ENCODE assay signal across 5 cellular contexts in the genomic region with DNA sequence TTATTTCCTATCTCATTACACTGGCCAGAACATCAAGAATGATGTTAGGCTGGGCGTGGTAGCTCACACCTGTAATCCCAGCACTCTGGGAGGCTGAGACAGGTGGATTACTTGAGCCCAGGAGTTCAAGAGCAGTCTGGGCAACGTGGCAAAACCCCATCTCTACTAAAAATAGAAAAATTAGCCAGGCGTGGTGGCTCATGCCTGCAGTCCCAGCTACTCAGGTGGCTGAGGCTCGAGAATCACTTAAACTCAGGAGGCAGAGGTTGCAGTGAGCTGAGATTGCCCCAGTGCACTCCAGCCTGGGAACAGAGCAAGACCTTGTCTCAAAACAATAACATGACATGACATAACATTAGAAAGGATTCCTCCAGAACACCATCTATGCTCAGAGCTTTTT. TPM values are rescaled to one million over a fixed set of nuclear protein-coding genes. Genes with fewer than 3 reads are reported as not detected.
A peak's percentile ranks its signal among the peaks of the same experiment; 100 is the strongest.
DNase-seq lines count a peak whose midpoint lies in the region; ATAC-seq, FAIRE-seq and TF ChIP-seq lines count a peak whose summit lies in the region.
"Not testable (repeated sequence)": the region's sequence is repeated elsewhere in the genome, so short reads cannot be mapped to it uniquely, and the experiment has no call there.

No MANE protein-coding gene starts in this region.

- not testable (repeated sequence) for ATAC-seq in GM23338

- peak; percentile 49 for FAIRE-seq in endothelial cell of umbilical vein (lab: Jason Lieb, UNC)

- not testable (repeated sequence) for H3K9me3 Mint-ChIP-seq in GM23338

- not testable (repeated sequence) for H4K20me1 ChIP-seq in GM23338 (replicated peaks; ENCODE audit: insufficient read depth); endothelial cell of umbilical vein (replicated peaks; ENCODE audit: control insufficient read depth, extremely low read depth, insufficient read depth, low read length)

- H3K79me2 ChIP-seq in GM23338 (replicated peaks; ENCODE audit: insufficient read depth) = peaks cover 29% of the 10 kb centered on the region
- H3K79me2 ChIP-seq in endothelial cell of umbilical vein (ENCODE audit: control insufficient read depth, insufficient read depth, low read length) = not testable (repeated sequence)

- not testable (repeated sequence) for H3K9me1 ChIP-seq in endothelial cell of umbilical vein (replicated peaks; ENCODE audit: control insufficient read depth, extremely low read depth, insufficient read depth, low read length)

- not testable (repeated sequence) for H3K9me2 ChIP-seq in GM23338 (ENCODE audit: insufficient read depth)

- not testable (repeated sequence) for H3K9ac ChIP-seq in endothelial cell of umbilical vein (replicated peaks; ENCODE audit: extremely low read depth, insufficient read depth, low read length)

- dilution Hi-C loops in endothelial cell of umbilical vein (cut with MboI; ENCODE audit: extremely low pct_ligation_motif_present, low sequenced_read_pairs) = not testable (repeated sequence)

- not testable (repeated sequence) for TF ChIP-seq POLR2A in endothelial cell of umbilical vein (IDR thresholded peaks at IDR 0.05; ENCODE audit: low read depth, low read length); thyroid gland (IDR thresholded peaks at IDR 0.05)

- 39 to 55% methylated on average over 4 of the region's 4 CpGs for WGBS in thyroid gland, 2 donors

- not testable (repeated sequence) for H3K4me3 ChIP-seq in GM23338; endothelial cell of umbilical vein (replicated peaks in 1 of 3; ENCODE audit: insufficient read depth in 1 of 3, low read depth in 1 of 3, low read length in 3 of 3); cardiac muscle cell; thyroid gland (replicated peaks in 1 of 3)

- H3K4me1 ChIP-seq in GM23338 (ENCODE audit: insufficient read depth); endothelial cell of umbilical vein (ENCODE audit: control insufficient read depth, extremely low read depth, insufficient read depth, low read length); cardiac muscle cell (ENCODE audit: low read depth); thyroid gland: not testable (repeated sequence)

- not testable (repeated sequence) for H3K27me3 Mint-ChIP-seq in GM23338 (ENCODE audit: insufficient read depth, low read depth, poor library complexity)

- BruUV-seq in endothelial cell of umbilical vein (replicated peaks; lab: Mats Ljungman, UMichigan) = not testable (repeated sequence)

- H3K4me2 ChIP-seq in GM23338; endothelial cell of umbilical vein (ENCODE audit: insufficient read depth, low read length): not testable (repeated sequence)

- POLR2A ChIA-PET in endothelial cell of umbilical vein (lab: Charles Lee) = not testable (repeated sequence)

- H3K36me3 ChIP-seq in GM23338 (ENCODE audit: insufficient read depth) = peaks cover 40% of the 10 kb centered on the region
- not testable (repeated sequence) for H3K36me3 ChIP-seq in endothelial cell of umbilical vein (ENCODE audit: control insufficient read depth in 2 of 2, extremely low read depth in 1 of 2, insufficient read depth in 2 of 2, low read length in 2 of 2); cardiac muscle cell; thyroid gland

- not testable (repeated sequence) for H3F3A ChIP-seq in GM23338 (replicated peaks; ENCODE audit: low read depth)

- peak overlapping the region; percentile 52; the same call in 1 of the 2 replicates for H3K27ac ChIP-seq in GM23338 (ENCODE audit: low read depth)
- H3K27ac ChIP-seq in VCaP = peak overlapping the region; percentile 46
- not testable (repeated sequence) for H3K27ac ChIP-seq in endothelial cell of umbilical vein (ENCODE audit: insufficient read depth, low read depth, low read length); thyroid gland
- H3K27ac ChIP-seq in cardiac muscle cell = peak overlapping the region; percentile 12

- not testable (repeated sequence) for H3K9me3 ChIP-seq in endothelial cell of umbilical vein (replicated peaks; ENCODE audit: control insufficient read depth, insufficient read depth, low read length); cardiac muscle cell (ENCODE audit: low read depth); thyroid gland

- H3K36me3 Mint-ChIP-seq in GM23338 (ENCODE audit: low read depth) = peaks cover 53% of the 10 kb centered on the region

- H3K27me3 ChIP-seq in GM23338 (ENCODE audit: insufficient read depth); endothelial cell of umbilical vein (ENCODE audit: control insufficient read depth in 2 of 2, insufficient read depth in 2 of 2, low read length in 2 of 2); cardiac muscle cell; thyroid gland: not testable (repeated sequence)

- not testable (repeated sequence) for H3K4me1 Mint-ChIP-seq in GM23338

- CTCF ChIA-PET in endothelial cell of umbilical vein (lab: Charles Lee) = interaction anchor here (0.8 to 2.6 kb wide), 3 partner anchors 11 to 104 kb away, joined by 3 to 7 read pairs (median 3); partner anchors contain the start of genes LATS2, MRPL57 and SKA3

- not testable (repeated sequence) for H3K27ac Mint-ChIP-seq in GM23338

- not testable (repeated sequence) for DNase-seq in GM23338 (ENCODE audit: low spot score); endothelial cell of umbilical vein (ENCODE audit: low read depth, low spot score); cardiac muscle cell (ENCODE audit: low read depth in 1 of 2, low spot score in 1 of 2)
- peak; percentile 57 to 59 for DNase-seq in thyroid gland

- H3K4me3 Mint-ChIP-seq in GM23338 = not testable (repeated sequence)

- TF ChIP-seq CTCF in GM23338 (conservative IDR thresholded peaks at IDR 0.05; ENCODE audit: low read depth in 2 of 2); VCaP (conservative IDR thresholded peaks at IDR 0.05); endothelial cell of umbilical vein (IDR thresholded peaks at IDR 0.05; ENCODE audit: extremely low read depth in 1 of 2, insufficient read depth in 1 of 2, low read depth in 1 of 2, low read length in 2 of 2); cardiac muscle cell (IDR thresholded peaks at IDR 0.05; ENCODE audit: low read depth, low read length); thyroid gland (IDR thresholded peaks at IDR 0.05): not testable (repeated sequence)

- H2AFZ ChIP-seq in GM23338; endothelial cell of umbilical vein (ENCODE audit: low read depth, low read length): not testable (repeated sequence)

- intact Hi-C loops in endothelial cell of umbilical vein (cut with micrococcal nuclease); thyroid gland (cut with DNase I): not testable (repeated sequence)

RNA-seq across cellular contexts. Expression of gene SKA3, which starts 10.7 kb away (rescaled TPM):
- 65.9 and 70.2 TPM in 2 replicates for total RNA-seq in GM23338 (2014; rRNA removed; shearing (Covaris generic))
- polyA plus RNA-seq in GM23338 (2016; fragmentation: Nextera tagmentation; extraction: Ambion mirVana) (179 TPM in 2 replicates), endothelial cell of umbilical vein (7.6 and 9.4 TPM in 2 replicates), cardiac muscle cell (5.1 and 16.9 TPM in 2 replicates)
- total RNA-seq in endothelial cell of umbilical vein (25.9 and 28.7 TPM in 2 replicates), cardiac muscle cell (4.1 and 7.8 TPM in 2 replicates), thyroid gland (1 to 10 TPM in 2 of 4 donors, not detected in 2; 1.3 to 1.4 TPM)
- 14.6 and 20.8 TPM in 2 replicates for polyA plus RNA-seq in endothelial cell of umbilical vein (2011; cell fraction: cytosol; rRNA removed)
- polyA plus RNA-seq in endothelial cell of umbilical vein (2011; cell fraction: nucleus; rRNA removed) = 9.0 and 14.1 TPM in 2 replicates
- polyA plus RNA-seq in endothelial cell of umbilical vein (2012) = 7.4 and 15.5 TPM in 2 replicates
- 5.7 and 6.3 TPM in 2 replicates for polyA minus RNA-seq in endothelial cell of umbilical vein
- 21.1 TPM for polyA minus RNA-seq in endothelial cell of umbilical vein (2011; cell fraction: cytosol; rRNA and poly(A)+ RNA removed)
- polyA minus RNA-seq in endothelial cell of umbilical vein (2011; cell fraction: nucleus; rRNA and poly(A)+ RNA removed) = 5.5 and 9.9 TPM in 2 replicates

RNA-seq across cellular contexts. Expression of gene MRPL57, which starts 10.9 kb away (rescaled TPM):
- total RNA-seq in GM23338 (2014; rRNA removed; shearing (Covaris generic)) = 39.5 and 41.6 TPM in 2 replicates
- 110 and 119 TPM in 2 replicates for polyA plus RNA-seq in GM23338 (2016; fragmentation: Nextera tagmentation; extraction: Ambion mirVana)
- 19.5 and 23.1 TPM in 2 replicates for total RNA-seq in endothelial cell of umbilical vein
- polyA plus RNA-seq in endothelial cell of umbilical vein = 17.7 and 20.8 TPM in 2 replicates
- polyA plus RNA-seq in endothelial cell of umbilical vein (2011; cell fraction: cytosol; rRNA removed) = 14.4 TPM in 2 replicates
- polyA plus RNA-seq in endothelial cell of umbilical vein (2011; cell fraction: nucleus; rRNA removed) = 4.5 and 5.3 TPM in 2 replicates
- polyA plus RNA-seq in endothelial cell of umbilical vein (2012) = 17.7 and 22.6 TPM in 2 replicates
- polyA minus RNA-seq in endothelial cell of umbilical vein = 6.0 and 10.6 TPM in 2 replicates
- polyA minus RNA-seq in endothelial cell of umbilical vein (2011; cell fraction: cytosol; rRNA and poly(A)+ RNA removed) = 11.2 TPM
- polyA minus RNA-seq in endothelial cell of umbilical vein (2011; cell fraction: nucleus; rRNA and poly(A)+ RNA removed) = 1.6 and 2.8 TPM in 2 replicates
- total RNA-seq in cardiac muscle cell = 40.9 and 74.1 TPM in 2 replicates
- 55.3 and 60.4 TPM in 2 replicates for polyA plus RNA-seq in cardiac muscle cell
- 10 to 100 TPM; 23.5 to 65.8 (median 33.2) TPM for total RNA-seq in thyroid gland

RNA-seq across cellular contexts. Expression of gene SAP18, which starts 25.7 kb away (rescaled TPM):
- total RNA-seq in GM23338 (2014; rRNA removed; shearing (Covaris generic)) = 87.5 and 129 TPM in 2 replicates
- 1,174 and 1,292 TPM in 2 replicates for polyA plus RNA-seq in GM23338 (2016; fragmentation: Nextera tagmentation; extraction: Ambion mirVana)
- total RNA-seq in endothelial cell of umbilical vein = 191 and 221 TPM in 2 replicates
- polyA plus RNA-seq in endothelial cell of umbilical vein = 29.7 and 30.3 TPM in 2 replicates
- polyA plus RNA-seq in endothelial cell of umbilical vein (2011; cell fraction: cytosol; rRNA removed) = 49.9 and 65.8 TPM in 2 replicates
- polyA plus RNA-seq in endothelial cell of umbilical vein (2011; cell fraction: nucleus; rRNA removed) = 33.7 and 34.6 TPM in 2 replicates
- 163 and 187 TPM in 2 replicates for polyA plus RNA-seq in endothelial cell of umbilical vein (2012)
- polyA minus RNA-seq in endothelial cell of umbilical vein = 9.4 and 12.8 TPM in 2 replicates
- polyA minus RNA-seq in endothelial cell of umbilical vein (2011; cell fraction: cytosol; rRNA and poly(A)+ RNA removed) = 11.0 TPM
- 16.0 and 16.1 TPM in 2 replicates for polyA minus RNA-seq in endothelial cell of umbilical vein (2011; cell fraction: nucleus; rRNA and poly(A)+ RNA removed)
- total RNA-seq in cardiac muscle cell = 58.9 and 63.4 TPM in 2 replicates
- polyA plus RNA-seq in cardiac muscle cell = 406 and 443 TPM in 2 replicates
- total RNA-seq in thyroid gland = 100 to 1,000 TPM in 1 of 4 donors, 10 to 100 TPM in 3; 70.8 to 162 (median 88.6) TPM
